Comparison of ENCODE assay signal across 10 cellular contexts in genomic region chr1:229229721-229230135, GRCh38. TPM values are rescaled to one million over a fixed set of nuclear protein-coding genes. Genes with fewer than 3 reads are reported as not detected.
DNase-seq lines count a peak whose midpoint lies in the region; FAIRE-seq and TF ChIP-seq lines count a peak whose summit lies in the region.
"Had no signal": no experiment of that assay in that cellular context is flagged by ENCODE, and none has a peak within 500 bp of the region (broad histone marks: within the 10 kb centered on the region; RNA-seq: fewer than 3 reads in every experiment).

No MANE protein-coding gene starts in this region.

- intact Hi-C loops in CD4-positive, alpha-beta memory T cell (cut with micrococcal nuclease) = no loop called here
- intact Hi-C loops in ovary (cut with DNase I) = loop anchor here (5.0 to 10.0 kb wide), 4 partner anchors 265 to 565 kb away; partner anchors contain the start of gene RHOU (in 3 of the 4)

- POLR2A ChIA-PET in CD4-positive, alpha-beta memory T cell (lab: Charles Lee; ENCODE audit: partially characterized antibody) = interaction anchor here (1.4 to 3.3 kb wide), 2 partner anchors 25 to 495 kb away, joined by 3 to 19 read pairs; partner anchors contain the start of gene RHOU
- POLR2A ChIA-PET in GM10248 (lab: Yijun Ruan, JAX) = no interaction called here

- H3K4me3 ChIP-seq in CD4-positive, alpha-beta memory T cell (ENCODE audit: low read length in 2 of 2) = no peak overlapping the region
- H3K4me3 ChIP-seq in ovary = no peak overlapping the region

- no peaks in the 10 kb centered on the region for H3K36me3 Mint-ChIP-seq in CD4-positive, alpha-beta memory T cell
- H3K36me3 Mint-ChIP-seq in glutamatergic neuron (ENCODE audit: unreplicated experiment) = no peaks in the 10 kb centered on the region

- TF ChIP-seq CTCF in ovary (IDR thresholded peaks at IDR 0.05) (no peak), GM10248 (IDR thresholded peaks at IDR 0.05; ENCODE audit: control extremely low read depth, extremely low read depth, low read depth, missing control alignments) (no peak), glutamatergic neuron (IDR thresholded peaks at IDR 0.05; ENCODE audit: partially characterized antibody, unreplicated experiment) (no peak)

- peaks cover 4% of the 10 kb centered on the region for H3K27me3 ChIP-seq in CD4-positive, alpha-beta memory T cell (ENCODE audit: insufficient read depth, low read length)
- no peaks in the 10 kb centered on the region for H3K27me3 ChIP-seq in ovary

- FAIRE-seq in frontal cortex (lab: Jason Lieb, UNC) = peak; percentile 37

- TF ChIP-seq EP300 in ovary (IDR thresholded peaks at IDR 0.05) = no peak

- H3K9me3 Mint-ChIP-seq in CD4-positive, alpha-beta memory T cell = peaks cover 0 to 1% (median 0%) of the 10 kb centered on the region in 8 donors
- peaks cover 1% of the 10 kb centered on the region for H3K9me3 Mint-ChIP-seq in glutamatergic neuron (ENCODE audit: unreplicated experiment)

- peaks cover 6 to 16% (median 10%) of the 10 kb centered on the region in 4 donors for H3K4me1 Mint-ChIP-seq in CD4-positive, alpha-beta memory T cell
- H3K4me1 Mint-ChIP-seq in glutamatergic neuron (ENCODE audit: low read depth, unreplicated experiment) = peaks cover 16% of the 10 kb centered on the region

- CTCF ChIA-PET in CD4-positive, alpha-beta memory T cell (lab: Charles Lee; ENCODE audit: partially characterized antibody) = interaction anchor here (1.3 to 7.8 kb wide), 8 partner anchors 10 to 566 kb away, joined by 3 to 166 read pairs (median 27); partner anchors contain the start of gene RHOU
- CTCF ChIA-PET in GM10248 (lab: Yijun Ruan, JAX) = interaction anchor here (1.1 to 3.6 kb wide), 4 partner anchors 193 to 566 kb away, joined by 3 to 56 read pairs (median 13); no protein-coding TSS in a partner anchor

- no peak for DNase-seq in CD4-positive, alpha-beta memory T cell
- DNase-seq in RPMI7951 (ENCODE audit: low read depth) (peak; percentile 50), frontal cortex (ENCODE audit: low spot score in 2 of 2) (peak; percentile 50), ovary (peak; percentile 56 to 82 (median 73)), A172 (ENCODE audit: low spot score) (no peak), GM10248 (ENCODE audit: extremely low spot score) (no peak), glutamatergic neuron (no peak)
- DNase-seq in stimulated activated CD4-positive, alpha-beta T cell treated with anti-CD3 and anti-CD28 coated beads, Interleukin-4, amount 100 ng/mL, for 24 hours = no peak
- DNase-seq: EL, T-helper 1 cell had no signal

- WGBS in ovary, 3 donors = 0 to 2% (median 0%) methylated on average over 4 of the region's 4 CpGs

- peak overlapping the region in 5 of 8 donors; percentile 17 to 60 (median 33) for H3K4me3 Mint-ChIP-seq in CD4-positive, alpha-beta memory T cell
- H3K4me3 Mint-ChIP-seq in glutamatergic neuron (ENCODE audit: unreplicated experiment) = no peak overlapping the region

- peaks cover 2 to 3% of the 10 kb centered on the region in 2 donors for H3K27me3 Mint-ChIP-seq in CD4-positive, alpha-beta memory T cell
- peaks cover 7% of the 10 kb centered on the region for H3K27me3 Mint-ChIP-seq in glutamatergic neuron (ENCODE audit: unreplicated experiment)

- peaks cover 10% of the 10 kb centered on the region for H3K4me1 ChIP-seq in CD4-positive, alpha-beta memory T cell (ENCODE audit: insufficient read depth, low read length)
- peaks cover 10% of the 10 kb centered on the region for H3K4me1 ChIP-seq in ovary (ENCODE audit: insufficient read depth)

- TF ChIP-seq POLR2A in ovary (IDR thresholded peaks at IDR 0.05) = no peak

- H3K9me3 ChIP-seq in CD4-positive, alpha-beta memory T cell (ENCODE audit: control insufficient read depth in 1 of 2, low read length in 2 of 2) = no peaks in the 10 kb centered on the region
- H3K9me3 ChIP-seq in ovary = no peaks in the 10 kb centered on the region

- H3K27ac ChIP-seq in CD4-positive, alpha-beta memory T cell (ENCODE audit: low read depth, low read length) = no peak overlapping the region
- H3K27ac ChIP-seq in ovary = peak overlapping the region in 1 of 2 donors; percentile 22

- no peaks in the 10 kb centered on the region for H3K36me3 ChIP-seq in CD4-positive, alpha-beta memory T cell (ENCODE audit: insufficient read depth, low read length)
- H3K36me3 ChIP-seq in ovary = no peaks in the 10 kb centered on the region

- peak overlapping the region in 3 of 7 donors; percentile 1 to 62 (median 1) for H3K27ac Mint-ChIP-seq in CD4-positive, alpha-beta memory T cell
- H3K27ac Mint-ChIP-seq in glutamatergic neuron (ENCODE audit: unreplicated experiment) = no peak overlapping the region

RNA-seq across cellular contexts. Expression of gene RAB4A, which starts 41.2 kb away (rescaled TPM):
- total RNA-seq in CD4-positive, alpha-beta memory T cell = 10 to 100 TPM; 43.7 to 44.9 TPM
- 10 to 100 TPM; 18.8 to 23.0 TPM for polyA plus RNA-seq in CD4-positive, alpha-beta memory T cell
- total RNA-seq in RPMI7951 (2014; rRNA removed; shearing (Covaris generic)) = 15.4 and 22.5 TPM in 2 replicates
- total RNA-seq in frontal cortex (38.7 TPM), ovary (10 to 100 TPM; 19.5 to 69.2 (median 62.3) TPM), glutamatergic neuron (ENCODE audit: unreplicated experiment) (63.0 TPM)
- polyA plus RNA-seq in ovary = 10 to 100 TPM; 29.6 to 34.8 TPM
- total RNA-seq in A172 (2014; rRNA removed; shearing (Covaris generic)) = 48.5 and 61.5 TPM in 2 replicates

Comparison
In these comparisons a context has a peak if more than half of its experiments do, and no peak if none do; other contexts are left out.
1. DNase-seq: peak in RPMI7951 (single experiment), frontal cortex (2 of 2) and ovary (5 of 5); none in CD4-positive, alpha-beta memory T cell (0 of 5), stimulated activated CD4-positive, alpha-beta T cell treated with anti-CD3 and anti-CD28 coated beads, Interleukin-4, amount 100 ng/mL, for 24 hours (single experiment), A172 (single experiment), GM10248 (single experiment) and glutamatergic neuron (single experiment).